In the genomic region with DNA sequence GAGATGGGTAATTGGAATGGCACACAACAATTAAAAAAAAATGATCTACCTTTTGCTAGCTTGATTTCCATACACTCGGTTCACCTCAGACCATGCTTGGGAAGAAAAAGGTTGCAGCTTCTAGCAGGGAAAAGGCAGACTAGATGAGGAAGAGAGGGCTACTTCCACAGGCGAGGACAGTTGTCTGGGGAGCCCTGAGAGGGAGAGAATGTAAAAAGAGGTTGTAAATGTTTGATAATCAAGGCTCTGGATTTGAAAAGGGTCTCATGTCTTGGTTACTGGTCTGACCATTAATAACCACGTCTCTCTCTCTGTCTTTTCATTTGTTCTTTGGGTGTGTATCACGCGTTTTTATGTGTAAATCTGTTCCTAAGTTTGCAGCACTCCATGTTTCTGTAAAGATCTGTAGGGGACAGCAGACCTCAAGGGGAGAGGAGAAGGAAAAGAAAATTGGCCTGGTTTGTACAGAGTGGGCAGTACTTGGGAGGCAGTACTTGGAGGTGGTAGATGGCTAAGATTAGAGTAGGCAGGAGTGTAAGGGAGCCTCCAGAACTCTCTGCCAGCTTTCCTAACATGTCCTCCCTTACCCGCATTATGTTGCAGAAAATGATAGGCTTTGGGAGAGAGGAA, we compare ENCODE assay signal across 8 cellular contexts. TPM values are rescaled to one million over a fixed set of nuclear protein-coding genes. Genes with fewer than 3 reads are reported as not detected.
DNase-seq lines count a peak whose midpoint lies in the region; ATAC-seq and TF ChIP-seq lines count a peak whose summit lies in the region.

No MANE protein-coding gene starts in this region.

- no peaks in the 10 kb centered on the region for H3K27me3 Mint-ChIP-seq in stimulated activated naive CD8-positive, alpha-beta T cell treated with anti-CD3 and anti-CD28 coated beads, Interleukin-15, Interleukin-2, amounts not matched to agents 100 ng/mL and 50 ng/mL, for 24 hours
- no peaks in the 10 kb centered on the region for H3K27me3 Mint-ChIP-seq in activated CD4-positive, alpha-beta memory T cell treated with anti-CD3 and anti-CD28 coated beads for 36 hours
- H3K27me3 Mint-ChIP-seq in glutamatergic neuron (ENCODE audit: unreplicated experiment), result no peaks in the 10 kb centered on the region

- POLR2A ChIA-PET in activated CD4-positive, alpha-beta memory T cell treated with anti-CD3 and anti-CD28 coated beads for 36 hours (lab: Charles Lee), result interaction anchor here (1.1 kb wide), 1 partner anchor 668 kb away, joined by 3 read pairs; a partner anchor contains a TSS

- peak overlapping the region; percentile 98 for H3K4me3 Mint-ChIP-seq in stimulated activated naive CD8-positive, alpha-beta T cell treated with anti-CD3 and anti-CD28 coated beads, Interleukin-15, Interleukin-2, amounts not matched to agents 100 ng/mL and 50 ng/mL, for 24 hours
- H3K4me3 Mint-ChIP-seq in activated CD4-positive, alpha-beta memory T cell treated with anti-CD3 and anti-CD28 coated beads for 36 hours, result peak overlapping the region; percentile 99
- peak overlapping the region; percentile 97 for H3K4me3 Mint-ChIP-seq in glutamatergic neuron (ENCODE audit: unreplicated experiment)

- peaks cover 28% of the 10 kb centered on the region for H3K4me1 Mint-ChIP-seq in stimulated activated naive CD8-positive, alpha-beta T cell treated with anti-CD3 and anti-CD28 coated beads, Interleukin-15, Interleukin-2, amounts not matched to agents 100 ng/mL and 50 ng/mL, for 24 hours (ENCODE audit: low read depth)
- H3K4me1 Mint-ChIP-seq in activated CD4-positive, alpha-beta memory T cell treated with anti-CD3 and anti-CD28 coated beads for 36 hours (ENCODE audit: low read depth), result peaks cover 32% of the 10 kb centered on the region
- H3K4me1 Mint-ChIP-seq in glutamatergic neuron (ENCODE audit: low read depth, unreplicated experiment), result peaks cover 10% of the 10 kb centered on the region

- no peak for DNase-seq in stimulated activated naive CD8-positive, alpha-beta T cell treated with anti-CD3 and anti-CD28 coated beads, Interleukin-15, Interleukin-2, amounts not matched to agents 100 U/mL and 50 U/mL, for 24 hours
- no peak for DNase-seq in activated CD4-positive, alpha-beta memory T cell treated with anti-CD3 and anti-CD28 coated beads for 36 hours
- no peak for DNase-seq in glutamatergic neuron
- DNase-seq in prostate gland (ENCODE audit: low spot score), result no peak
- DNase-seq in GM13977 (ENCODE audit: low spot score), result no peak
- no peak for DNase-seq in NCI-H1694 treated with DMSO at 0.1 percent for 48 hours (lab: John Stamatoyannopoulos, UW)

- intact Hi-C loops in activated CD4-positive, alpha-beta memory T cell treated with anti-CD3 and anti-CD28 coated beads for 36 hours (cut with micrococcal nuclease), result loop anchor here (1.0 to 10.0 kb wide), 3 partner anchors 59 to 169 kb away; a partner anchor contains a TSS
- intact Hi-C loops in prostate gland (cut with DNase I), result loop anchor here (2.0 kb wide), 1 partner anchor 51 kb away; a partner anchor contains a TSS

- no peak for TF ChIP-seq POLR2A in prostate gland (IDR thresholded peaks at IDR 0.05)

- in situ Hi-C loops in GM13977 (cut with MboI; ENCODE audit: low pct_unique_long_range_greater_than_20kb, low sequenced_read_pairs, unreplicated experiment), result no loop called here

- H3K27ac ChIP-seq in prostate gland, result peak overlapping the region; percentile 76 to 80

- peaks cover 10% of the 10 kb centered on the region for H3K36me3 Mint-ChIP-seq in stimulated activated naive CD8-positive, alpha-beta T cell treated with anti-CD3 and anti-CD28 coated beads, Interleukin-15, Interleukin-2, amounts not matched to agents 100 ng/mL and 50 ng/mL, for 24 hours (ENCODE audit: low read depth)
- H3K36me3 Mint-ChIP-seq in activated CD4-positive, alpha-beta memory T cell treated with anti-CD3 and anti-CD28 coated beads for 36 hours, result peaks cover 6% of the 10 kb centered on the region
- H3K36me3 Mint-ChIP-seq in glutamatergic neuron (ENCODE audit: unreplicated experiment), result peaks cover 5% of the 10 kb centered on the region

- no peaks in the 10 kb centered on the region for H3K27me3 ChIP-seq in prostate gland (replicated peaks; ENCODE audit: insufficient read depth)

- H3K27ac Mint-ChIP-seq in stimulated activated naive CD8-positive, alpha-beta T cell treated with anti-CD3 and anti-CD28 coated beads, Interleukin-15, Interleukin-2, amounts not matched to agents 100 ng/mL and 50 ng/mL, for 24 hours, result peak overlapping the region; percentile 92
- H3K27ac Mint-ChIP-seq in activated CD4-positive, alpha-beta memory T cell treated with anti-CD3 and anti-CD28 coated beads for 36 hours, result peak overlapping the region; percentile 93
- peak overlapping the region; percentile 98 for H3K27ac Mint-ChIP-seq in glutamatergic neuron (ENCODE audit: unreplicated experiment)

- TF ChIP-seq CTCF in glutamatergic neuron (IDR thresholded peaks at IDR 0.05; ENCODE audit: partially characterized antibody, unreplicated experiment) (no peak), prostate gland (IDR thresholded peaks at IDR 0.05) (no peak), GM13977 (IDR thresholded peaks at IDR 0.05; ENCODE audit: extremely low read depth, insufficient read depth, missing control alignments) (no peak)

- H3K36me3 ChIP-seq in prostate gland, result no peaks in the 10 kb centered on the region

- no peaks in the 10 kb centered on the region for H3K4me1 ChIP-seq in prostate gland (replicated peaks)

- H3K9me3 Mint-ChIP-seq in stimulated activated naive CD8-positive, alpha-beta T cell treated with anti-CD3 and anti-CD28 coated beads, Interleukin-15, Interleukin-2, amounts not matched to agents 100 ng/mL and 50 ng/mL, for 24 hours, result no peaks in the 10 kb centered on the region
- H3K9me3 Mint-ChIP-seq in activated CD4-positive, alpha-beta memory T cell treated with anti-CD3 and anti-CD28 coated beads for 36 hours, result no peaks in the 10 kb centered on the region
- H3K9me3 Mint-ChIP-seq in glutamatergic neuron (ENCODE audit: unreplicated experiment), result peaks cover 7% of the 10 kb centered on the region

- ATAC-seq in stimulated activated naive CD8-positive, alpha-beta T cell treated with anti-CD3 and anti-CD28 coated beads, Interleukin-15, Interleukin-2, amounts not matched to agents 100 U/mL and 50 U/mL, for 24 hours, result no peak
- peak; percentile 12 for ATAC-seq in HG03196 (IDR thresholded peaks at IDR 0.05; ENCODE audit: unreplicated experiment)

- WGBS in prostate gland, result 1% methylated on average over 6 of the region's 6 CpGs

- no peaks in the 10 kb centered on the region for H3K9me3 ChIP-seq in prostate gland

- CTCF ChIA-PET in activated CD4-positive, alpha-beta memory T cell treated with anti-CD3 and anti-CD28 coated beads for 36 hours (lab: Charles Lee), result interaction anchor here (0.6 kb wide), 1 partner anchor 447 kb away, joined by 3 read pairs; no protein-coding TSS in a partner anchor

- H3K4me3 ChIP-seq in prostate gland, result peak overlapping the region; percentile 40 to 41

RNA-seq across cellular contexts. Expression of a gene that starts 0.8 kb away (rescaled TPM):
- 10 to 100 TPM in 1 of 2 experiments, 1 to 10 TPM in 1; 7.5 to 10.0 TPM for total RNA-seq in activated CD4-positive, alpha-beta memory T cell treated with anti-CD3 and anti-CD28 coated beads for 36 hours
- total RNA-seq in glutamatergic neuron (ENCODE audit: unreplicated experiment) (16.2 TPM), prostate gland (10 to 100 TPM; 18.6 to 32.7 TPM)

RNA-seq across cellular contexts. Expression of a gene that starts 51.2 kb away (rescaled TPM):
- total RNA-seq in activated CD4-positive, alpha-beta memory T cell treated with anti-CD3 and anti-CD28 coated beads for 36 hours, result 1 to 10 TPM; 4.0 to 4.1 TPM
- total RNA-seq in glutamatergic neuron (ENCODE audit: unreplicated experiment) (9.8 TPM), prostate gland (10 to 100 TPM in 1 of 2 donors, 1 to 10 TPM in 1; 8.9 to 15.8 TPM)
